21 cellular contexts compared by ENCODE assay signal in the genomic region with DNA sequence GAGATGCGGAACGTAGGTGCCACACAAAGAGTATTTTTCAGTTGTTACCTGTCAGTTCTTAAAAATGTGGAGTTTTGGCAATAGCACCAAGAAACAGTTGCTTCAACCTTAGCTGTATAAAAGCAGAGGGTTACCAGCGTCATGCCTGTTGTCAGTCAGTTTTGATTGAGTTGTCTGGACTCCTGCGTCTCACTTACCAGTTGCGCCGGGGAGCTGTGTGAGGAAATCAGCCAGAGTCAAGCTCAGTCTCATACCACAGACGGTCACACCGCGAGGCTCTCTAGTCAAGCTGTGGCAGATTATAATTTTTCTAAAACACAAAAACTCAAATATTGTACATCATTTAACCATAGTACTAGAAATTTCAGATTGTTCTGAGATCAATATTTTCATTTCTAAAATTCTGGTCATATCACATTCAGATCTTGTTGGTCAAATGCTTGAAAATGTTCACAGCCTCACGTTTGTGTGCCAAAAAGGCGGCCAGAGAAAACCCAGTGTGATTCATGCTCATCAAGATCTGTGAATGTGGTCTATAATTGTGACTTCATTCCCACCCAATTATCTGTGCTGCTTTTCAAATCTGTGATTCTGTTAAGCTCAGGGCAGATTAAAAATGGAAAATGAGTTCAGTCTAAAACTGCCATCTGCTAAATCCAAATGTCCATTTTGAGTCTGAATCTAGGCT. TPM values are rescaled to one million over a fixed set of nuclear protein-coding genes. Genes with fewer than 3 reads are reported as not detected.
DNase-seq lines count a peak whose midpoint lies in the region; ATAC-seq, FAIRE-seq and TF ChIP-seq lines count a peak whose summit lies in the region.
"Had no signal": no experiment of that assay in that cellular context is flagged by ENCODE, and none has a peak within 500 bp of the region (broad histone marks: within the 10 kb centered on the region; RNA-seq: fewer than 3 reads in every experiment).

No MANE protein-coding gene starts in this region.

- ATAC-seq in gastrocnemius medialis: peak; percentile 49 to 73
- no peak for ATAC-seq in HG03175 (IDR thresholded peaks at IDR 0.05; ENCODE audit: unreplicated experiment)
- ATAC-seq: activated CD4-positive, CD25-positive, alpha-beta regulatory T cell treated with anti-CD3 and anti-CD28 coated beads, Interleukin-2, amount 50 U/mL, for 24 hours; HCT116; Panc1 had no signal

- FAIRE-seq in RCC 7860 (lab: Jason Lieb, UNC): no peak

- no peaks in the 10 kb centered on the region for H3K27me3 ChIP-seq in gastrocnemius medialis
- H3K27me3 ChIP-seq: sigmoid colon had no signal

- in situ Hi-C loops in gastrocnemius medialis (cut with MboI; ENCODE audit: low sequenced_read_pairs in 4 of 4): no loop called here

- H3K9me3 ChIP-seq in gastrocnemius medialis: no peaks in the 10 kb centered on the region
- H3K9me3 ChIP-seq: neutrophil, sigmoid colon, thoracic aorta had no signal

- DNase-seq in Daoy (ENCODE audit: low read depth) (peak; percentile 63), NCI-H82 (lab: John Stamatoyannopoulos, UW) (peak; percentile 76), endothelial cell (ENCODE audit: low spot score) (no peak), gastrocnemius medialis (peak in 1 of 2 donors; percentile 43), foreskin fibroblast (no peak), RCC 7860 (ENCODE audit: low spot score) (no peak), HEK293T (ENCODE audit: extremely low spot score) (no peak)
- DNase-seq: activated effector memory CD4-positive, alpha-beta T cell treated with anti-CD3 and anti-CD28 coated beads, Interleukin-2, amount 50 U/mL, for 16 hours; islet precursor cell; NCI-H2029; NCI-H510A treated with DMSO at 0.1 percent for 48 hours; sigmoid colon; stimulated activated CD4-positive, alpha-beta T cell treated with anti-CD3 and anti-CD28 coated beads, Interleukin-4, amount 100 ng/mL, for 1 hour had no signal

- peak overlapping the region; percentile 74 for H3K27ac Mint-ChIP-seq in endothelial cell (ENCODE audit: unreplicated experiment)
- H3K27ac Mint-ChIP-seq: B cell; T-helper 1 cell treated with Interleukin-12 subunit alpha and Interleukin-12 subunit beta and Interleukin-4 antibody, amounts not matched to agents 30 μg/mL and 1 μg/mL, for 36 hours had no signal

- peak overlapping the region; percentile 38 to 62 (median 42) for H3K27ac ChIP-seq in gastrocnemius medialis
- H3K27ac ChIP-seq: neutrophil had no signal

- H3K36me3 ChIP-seq in gastrocnemius medialis: no peaks in the 10 kb centered on the region
- H3K36me3 ChIP-seq: neutrophil, sigmoid colon, thoracic aorta had no signal

- H3K4me1 Mint-ChIP-seq in endothelial cell (ENCODE audit: unreplicated experiment): peaks cover 53% of the 10 kb centered on the region
- H3K4me1 Mint-ChIP-seq: B cell had no signal

- intact Hi-C loops in gastrocnemius medialis (cut with DNase I; ENCODE audit: low total_unique reads): no loop called here

- TF ChIP-seq CTCF in endothelial cell (IDR thresholded peaks at IDR 0.05; ENCODE audit: unreplicated experiment) (no peak), gastrocnemius medialis (IDR thresholded peaks at IDR 0.05 in 4 of 5, conservative IDR thresholded peaks at IDR 0.05 in 1 of 5) (no peak), foreskin fibroblast (IDR thresholded peaks at IDR 0.05; ENCODE audit: low read depth, low read length) (no peak)

- H3K4me3 ChIP-seq in gastrocnemius medialis (no peak overlapping the region), foreskin fibroblast (ENCODE audit: low read depth in 1 of 2, low read length in 2 of 2) (no peak overlapping the region)
- H3K4me3 ChIP-seq: sigmoid colon, thoracic aorta had no signal

- H3K4me1 ChIP-seq in gastrocnemius medialis: peaks cover 16 to 21% of the 10 kb centered on the region in 2 donors
- H3K4me1 ChIP-seq: sigmoid colon had no signal

- H3K4me3 Mint-ChIP-seq in endothelial cell (ENCODE audit: unreplicated experiment): no peak overlapping the region
- H3K4me3 Mint-ChIP-seq: B cell; T-helper 1 cell treated with Interleukin-12 subunit alpha and Interleukin-12 subunit beta and Interleukin-4 antibody, amounts not matched to agents 30 μg/mL and 1 μg/mL, for 36 hours had no signal

- no peaks in the 10 kb centered on the region for H3K27me3 Mint-ChIP-seq in endothelial cell (ENCODE audit: unreplicated experiment)

- H3K36me3 Mint-ChIP-seq in endothelial cell (ENCODE audit: low read depth, unreplicated experiment): peaks cover 30% of the 10 kb centered on the region

- CTCF ChIA-PET in HEK293T (lab: Yijun Ruan, JAX): no interaction called here

- peak in 1 of 2 donors; percentile 14 for TF ChIP-seq POLR2A in gastrocnemius medialis (IDR thresholded peaks at IDR 0.05)

- no peaks in the 10 kb centered on the region for H3K9me3 Mint-ChIP-seq in endothelial cell (ENCODE audit: unreplicated experiment)
- H3K9me3 Mint-ChIP-seq: T-helper 1 cell treated with Interleukin-12 subunit alpha and Interleukin-12 subunit beta and Interleukin-4 antibody, amounts not matched to agents 30 μg/mL and 1 μg/mL, for 36 hours had no signal

- POLR2A ChIA-PET in HEK293T (lab: Yijun Ruan, JAX): no interaction called here

TF ChIP-seq in HEK293T, 16 proteins besides CTCF, POLR2A, EP300 and RAD21:
- TF ChIP-seq FOXM1 (IDR thresholded peaks at IDR 0.05; ENCODE audit: borderline replicate concordance): no peak
- no peak for TF ChIP-seq FOXK2 (IDR thresholded peaks at IDR 0.05)
- TF ChIP-seq ZNF384 (IDR thresholded peaks at IDR 0.05): no peak
- TF ChIP-seq, protein P1, sequence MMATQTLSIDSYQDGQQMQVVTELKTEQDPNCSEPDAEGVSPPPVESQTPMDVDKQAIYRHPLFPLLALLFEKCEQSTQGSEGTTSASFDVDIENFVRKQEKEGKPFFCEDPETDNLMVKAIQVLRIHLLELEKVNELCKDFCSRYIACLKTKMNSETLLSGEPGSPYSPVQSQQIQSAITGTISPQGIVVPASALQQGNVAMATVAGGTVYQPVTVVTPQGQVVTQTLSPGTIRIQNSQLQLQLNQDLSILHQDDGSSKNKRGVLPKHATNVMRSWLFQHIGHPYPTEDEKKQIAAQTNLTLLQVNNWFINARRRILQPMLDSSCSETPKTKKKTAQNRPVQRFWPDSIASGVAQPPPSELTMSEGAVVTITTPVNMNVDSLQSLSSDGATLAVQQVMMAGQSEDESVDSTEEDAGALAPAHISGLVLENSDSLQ (IDR thresholded peaks at IDR 0.05): no peak
- TF ChIP-seq L3MBTL2 (conservative IDR thresholded peaks at IDR 0.05): no peak
- TF ChIP-seq CTBP1 (IDR thresholded peaks at IDR 0.05; ENCODE audit: borderline replicate concordance): no peak
- TF ChIP-seq FOXA1 (IDR thresholded peaks at IDR 0.05): no peak
- TF ChIP-seq ARNT (IDR thresholded peaks at IDR 0.05): no peak
- TF ChIP-seq ELF4 (IDR thresholded peaks at IDR 0.05): no peak
- TF ChIP-seq LEF1 (IDR thresholded peaks at IDR 0.05; ENCODE audit: borderline replicate concordance): no peak
- no peak for TF ChIP-seq SUZ12 (IDR thresholded peaks at IDR 0.05)
- TF ChIP-seq HDGF (IDR thresholded peaks at IDR 0.05; ENCODE audit: borderline replicate concordance): no peak
- no peak for TF ChIP-seq BHLHE40 (IDR thresholded peaks at IDR 0.05; ENCODE audit: borderline replicate concordance)
- no peak for TF ChIP-seq SP1 (IDR thresholded peaks at IDR 0.05)

RNA-seq across cellular contexts. Expression of a gene that starts 37.5 kb away (rescaled TPM):
- 12.4 and 13.5 TPM in 2 replicates for total RNA-seq in Daoy (2014; rRNA removed; shearing (Covaris generic))
- total RNA-seq in endothelial cell (ENCODE audit: unreplicated experiment) (138 TPM), gastrocnemius medialis (10 to 100 TPM; 28.2 to 42.4 (median 35.4) TPM)

Comparison
In these comparisons a context has a peak if more than half of its experiments do, and no peak if none do; other contexts are left out.
1. DNase-seq: peak in Daoy (single experiment) and NCI-H82 (single experiment); none in endothelial cell (single experiment), foreskin fibroblast (0 of 2), RCC 7860 (single experiment) and HEK293T (single experiment).